34 cellular contexts compared by ENCODE assay signal in genomic region chr3:142105991-142106390, GRCh38.
"Had no signal": no experiment of that assay in that cellular context is flagged by ENCODE, and none has a peak within 500 bp of the region (broad histone marks: within the 10 kb centered on the region; RNA-seq: fewer than 3 reads in every experiment).

No MANE protein-coding gene starts in this region.

- H3K4me1 ChIP-seq: body of pancreas, esophagus squamous epithelium had no signal

- H3K27ac Mint-ChIP-seq: activated CD4-positive, alpha-beta memory T cell treated with anti-CD3 and anti-CD28 coated beads for 36 hours; activated CD4-positive, alpha-beta T cell treated with anti-CD3 and anti-CD28 coated beads for 36 hours; activated CD4-positive, alpha-beta T cell treated with anti-CD3 and anti-CD28 coated beads, Interleukin-2, amount 10 ng/mL, durations not matched to agents 24 days and 14 days; activated CD8-positive, alpha-beta memory T cell treated with anti-CD3 and anti-CD28 coated beads, Interleukin-2, amount 10 ng/mL, durations not matched to agents 7 days and 5 days; activated CD8-positive, alpha-beta T cell treated with anti-CD3 and anti-CD28 coated beads, Interleukin-2, amount 10 ng/mL, durations not matched to agents 7 days and 5 days; activated naive CD4-positive, alpha-beta T cell treated with anti-CD3 and anti-CD28 coated beads for 36 hours; activated naive CD4-positive, alpha-beta T cell treated with anti-CD3 and anti-CD28 coated beads, Interleukin-2, amount 50 U/mL, for 24 hours; activated naive CD8-positive, alpha-beta T cell treated with anti-CD3 and anti-CD28 coated beads for 36 hours; activated naive CD8-positive, alpha-beta T cell treated with anti-CD3 and anti-CD28 coated beads, Interleukin-2, amount 50 U/mL, for 24 hours; activated T-helper 1 cell treated with anti-CD3 and anti-CD28 coated beads, Interleukin-12 subunit alpha, Interleukin-12 subunit beta, Interleukin-2, Interleukin-4 antibody, amounts not matched to agents 30 ng/mL and 10 ng/mL and 1 ng/mL, durations not matched to agents 14 hours and 24 hours and 36 hours; activated T-helper 2 cell treated with anti-CD3 and anti-CD28 coated beads, Interferon-gamma antibody, Interleukin-2, Interleukin-4, amounts not matched to agents 10 μg/mL and 5 μg/mL and 100 μg/mL, durations not matched to agents 14 hours and 24 hours and 36 hours; effector memory CD8-positive, alpha-beta T cell; T-helper 17 cell; T-helper 2 cell treated with Interferon-gamma antibody and Interleukin-4, amounts not matched to agents 5 μg/mL and 100 μg/mL, for 36 hours had no signal

- DNase-seq: activated CD4-positive, alpha-beta memory T cell treated with anti-CD3 and anti-CD28 coated beads for 36 hours; activated CD4-positive, alpha-beta T cell treated with anti-CD3 and anti-CD28 coated beads for 36 hours; activated CD4-positive, alpha-beta T cell treated with anti-CD3 and anti-CD28 coated beads, Interleukin-2, amount 10 ng/mL, durations not matched to agents 24 days and 14 days; activated CD4-positive, CD25-positive, alpha-beta regulatory T cell; activated CD4-positive, CD25-positive, alpha-beta regulatory T cell treated with anti-CD3 and anti-CD28 coated beads, Interleukin-2, amount 50 U/mL, for 72 hours; activated CD8-positive, alpha-beta memory T cell treated with anti-CD3 and anti-CD28 coated beads, Interleukin-2, amount 10 ng/mL, durations not matched to agents 7 days and 5 days; activated CD8-positive, alpha-beta memory T cell treated with anti-CD3 and anti-CD28 coated beads, Interleukin-2, amount 50 U/mL, for 4 hours; activated CD8-positive, alpha-beta T cell treated with anti-CD3 and anti-CD28 coated beads, Interleukin-2, amount 10 ng/mL, durations not matched to agents 7 days and 5 days; activated effector memory CD4-positive, alpha-beta T cell treated with anti-CD3 and anti-CD28 coated beads, Interleukin-2, amount 50 U/mL, for 16 hours; activated naive CD4-positive, alpha-beta T cell treated with anti-CD3 and anti-CD28 coated beads for 36 hours; activated naive CD8-positive, alpha-beta T cell treated with anti-CD3 and anti-CD28 coated beads for 36 hours; activated naive CD8-positive, alpha-beta T cell treated with anti-CD3 and anti-CD28 coated beads, Interleukin-2, amount 50 U/mL, for 24 hours; activated T-cell treated with anti-CD3 and anti-CD28 coated beads, Interleukin-2, amount 50 U/mL, for 1 hour; activated T-cell treated with anti-CD3 and anti-CD28 coated beads, Interleukin-2, amount 50 U/mL, for 48 hours; adrenal gland; amygdala; aorta; body of pancreas; caudate nucleus; cortex of kidney; dermis blood vessel endothelial cell; effector CD4-positive, alpha-beta T cell; effector memory CD8-positive, alpha-beta T cell; erythroblast; esophagus squamous epithelium; foreskin melanocyte; head of caudate nucleus; T-helper 17 cell; T1000 had no signal

- H3K4me3 ChIP-seq: adrenal gland, body of pancreas, esophagus squamous epithelium, gastroesophageal sphincter had no signal

- H3K27me3 Mint-ChIP-seq: activated CD4-positive, alpha-beta memory T cell treated with anti-CD3 and anti-CD28 coated beads for 36 hours; activated CD4-positive, alpha-beta T cell treated with anti-CD3 and anti-CD28 coated beads for 36 hours; activated CD8-positive, alpha-beta memory T cell treated with anti-CD3 and anti-CD28 coated beads, Interleukin-2, amount 10 ng/mL, durations not matched to agents 7 days and 5 days; activated naive CD4-positive, alpha-beta T cell treated with anti-CD3 and anti-CD28 coated beads, Interleukin-2, amount 50 U/mL, for 24 hours; activated naive CD8-positive, alpha-beta T cell treated with anti-CD3 and anti-CD28 coated beads for 36 hours; activated naive CD8-positive, alpha-beta T cell treated with anti-CD3 and anti-CD28 coated beads, Interleukin-2, amount 50 U/mL, for 24 hours; effector memory CD8-positive, alpha-beta T cell; T-helper 17 cell had no signal

- H3K4me1 Mint-ChIP-seq: activated CD4-positive, alpha-beta T cell treated with anti-CD3 and anti-CD28 coated beads, Interleukin-2, amount 10 ng/mL, durations not matched to agents 24 days and 14 days; activated CD8-positive, alpha-beta memory T cell treated with anti-CD3 and anti-CD28 coated beads, Interleukin-2, amount 10 ng/mL, durations not matched to agents 7 days and 5 days had no signal

- H3K27ac ChIP-seq: adrenal gland, body of pancreas, esophagus squamous epithelium, gastroesophageal sphincter had no signal

- H3K36me3 Mint-ChIP-seq: activated CD4-positive, alpha-beta memory T cell treated with anti-CD3 and anti-CD28 coated beads for 36 hours; activated CD8-positive, alpha-beta memory T cell treated with anti-CD3 and anti-CD28 coated beads, Interleukin-2, amount 10 ng/mL, durations not matched to agents 7 days and 5 days; activated naive CD8-positive, alpha-beta T cell treated with anti-CD3 and anti-CD28 coated beads for 36 hours had no signal

- ATAC-seq: activated CD4-positive, alpha-beta T cell treated with anti-CD3 and anti-CD28 coated beads for 36 hours; activated CD8-positive, alpha-beta memory T cell treated with anti-CD3 and anti-CD28 coated beads, Interleukin-2, amount 10 ng/mL, durations not matched to agents 7 days and 5 days; activated CD8-positive, alpha-beta T cell treated with anti-CD3 and anti-CD28 coated beads, Interleukin-2, amount 10 ng/mL, durations not matched to agents 7 days and 5 days; activated naive CD8-positive, alpha-beta T cell treated with anti-CD3 and anti-CD28 coated beads, Interleukin-2, amount 50 U/mL, for 24 hours; body of pancreas; effector memory CD8-positive, alpha-beta T cell; gastroesophageal sphincter; T-helper 17 cell had no signal

- H3K4me3 Mint-ChIP-seq: activated CD4-positive, alpha-beta memory T cell treated with anti-CD3 and anti-CD28 coated beads for 36 hours; activated CD4-positive, alpha-beta T cell treated with anti-CD3 and anti-CD28 coated beads for 36 hours; activated CD4-positive, alpha-beta T cell treated with anti-CD3 and anti-CD28 coated beads, Interleukin-2, amount 10 ng/mL, durations not matched to agents 24 days and 14 days; activated CD8-positive, alpha-beta memory T cell treated with anti-CD3 and anti-CD28 coated beads, Interleukin-2, amount 10 ng/mL, durations not matched to agents 7 days and 5 days; activated CD8-positive, alpha-beta T cell treated with anti-CD3 and anti-CD28 coated beads, Interleukin-2, amount 10 ng/mL, durations not matched to agents 7 days and 5 days; activated naive CD4-positive, alpha-beta T cell treated with anti-CD3 and anti-CD28 coated beads for 36 hours; activated naive CD4-positive, alpha-beta T cell treated with anti-CD3 and anti-CD28 coated beads, Interleukin-2, amount 50 U/mL, for 24 hours; activated naive CD8-positive, alpha-beta T cell treated with anti-CD3 and anti-CD28 coated beads for 36 hours; activated naive CD8-positive, alpha-beta T cell treated with anti-CD3 and anti-CD28 coated beads, Interleukin-2, amount 50 U/mL, for 24 hours; activated T-helper 1 cell treated with anti-CD3 and anti-CD28 coated beads, Interleukin-12 subunit alpha, Interleukin-12 subunit beta, Interleukin-2, Interleukin-4 antibody, amounts not matched to agents 30 ng/mL and 10 ng/mL and 1 ng/mL, durations not matched to agents 14 hours and 24 hours and 36 hours; effector memory CD8-positive, alpha-beta T cell; T-helper 17 cell; T-helper 2 cell treated with Interferon-gamma antibody and Interleukin-4, amounts not matched to agents 5 μg/mL and 100 μg/mL, for 36 hours had no signal

- H3K36me3 ChIP-seq: adrenal gland, esophagus squamous epithelium, gastroesophageal sphincter had no signal

- H3K9me3 Mint-ChIP-seq: activated CD4-positive, alpha-beta memory T cell treated with anti-CD3 and anti-CD28 coated beads for 36 hours; activated CD4-positive, alpha-beta T cell treated with anti-CD3 and anti-CD28 coated beads, Interleukin-2, amount 10 ng/mL, durations not matched to agents 24 days and 14 days; activated naive CD4-positive, alpha-beta T cell treated with anti-CD3 and anti-CD28 coated beads for 36 hours; activated naive CD4-positive, alpha-beta T cell treated with anti-CD3 and anti-CD28 coated beads, Interleukin-2, amount 50 U/mL, for 24 hours; activated naive CD8-positive, alpha-beta T cell treated with anti-CD3 and anti-CD28 coated beads for 36 hours; activated naive CD8-positive, alpha-beta T cell treated with anti-CD3 and anti-CD28 coated beads, Interleukin-2, amount 50 U/mL, for 24 hours; activated T-helper 1 cell treated with anti-CD3 and anti-CD28 coated beads, Interleukin-12 subunit alpha, Interleukin-12 subunit beta, Interleukin-2, Interleukin-4 antibody, amounts not matched to agents 30 ng/mL and 10 ng/mL and 1 ng/mL, durations not matched to agents 14 hours and 24 hours and 36 hours; activated T-helper 2 cell treated with anti-CD3 and anti-CD28 coated beads, Interferon-gamma antibody, Interleukin-2, Interleukin-4, amounts not matched to agents 10 μg/mL and 5 μg/mL and 100 μg/mL, durations not matched to agents 14 hours and 24 hours and 36 hours; effector memory CD8-positive, alpha-beta T cell; T-helper 2 cell treated with Interferon-gamma antibody and Interleukin-4, amounts not matched to agents 5 μg/mL and 100 μg/mL, for 36 hours had no signal

- H3K9me3 ChIP-seq: adrenal gland, body of pancreas, esophagus squamous epithelium, gastroesophageal sphincter had no signal

- H3K27me3 ChIP-seq: adrenal gland, body of pancreas, esophagus squamous epithelium, gastroesophageal sphincter had no signal
